ENCODE assay signal across 33 cellular contexts in the genomic region with DNA sequence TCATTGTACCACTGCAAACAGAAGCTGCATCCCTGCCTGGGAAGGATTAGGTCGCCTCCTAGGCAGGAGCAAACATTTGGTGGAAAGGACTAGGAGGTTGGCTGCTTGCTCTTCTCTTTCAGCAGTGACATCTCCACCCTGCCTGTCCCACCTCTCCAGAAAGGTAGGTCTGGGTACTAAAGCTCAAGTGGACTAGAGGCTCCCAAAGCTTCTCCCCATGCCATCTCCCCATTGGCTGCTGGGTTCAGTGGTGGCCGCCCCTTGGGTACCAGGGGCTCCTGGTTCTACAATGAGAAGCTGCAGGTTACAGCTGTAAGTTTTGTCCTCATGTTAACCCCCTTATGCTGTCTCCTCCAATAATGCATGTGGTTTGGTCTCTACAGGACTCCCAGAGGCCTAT.
"Had no signal": no experiment of that assay in that cellular context is flagged by ENCODE, and none has a peak within 500 bp of the region (broad histone marks: within the 10 kb centered on the region; RNA-seq: fewer than 3 reads in every experiment).

No MANE protein-coding gene starts in this region.

- H3K4me3 Mint-ChIP-seq: activated B cell treated with CpG ODN at 0.5 μM for 24 hours; activated CD4-positive, alpha-beta memory T cell treated with anti-CD3 and anti-CD28 coated beads for 36 hours; activated CD4-positive, alpha-beta T cell treated with anti-CD3 and anti-CD28 coated beads, Interleukin-2, amount 10 ng/mL, durations not matched to agents 24 days and 14 days; activated CD8-positive, alpha-beta memory T cell treated with anti-CD3 and anti-CD28 coated beads, Interleukin-2, amount 10 ng/mL, durations not matched to agents 7 days and 5 days; activated CD8-positive, alpha-beta T cell treated with anti-CD3 and anti-CD28 coated beads, Interleukin-2, amount 10 ng/mL, durations not matched to agents 7 days and 5 days; activated naive CD4-positive, alpha-beta T cell treated with anti-CD3 and anti-CD28 coated beads, Interleukin-2, amount 10 ng/mL, durations not matched to agents 7 days and 5 days; activated naive CD4-positive, alpha-beta T cell treated with anti-CD3 and anti-CD28 coated beads, Interleukin-2, amount 50 U/mL, for 24 hours; activated naive CD8-positive, alpha-beta T cell; activated naive CD8-positive, alpha-beta T cell treated with anti-CD3 and anti-CD28 coated beads, Interleukin-2, amount 10 ng/mL, durations not matched to agents 7 days and 5 days; activated naive CD8-positive, alpha-beta T cell treated with anti-CD3 and anti-CD28 coated beads, Interleukin-2, amount 50 U/mL, for 24 hours; activated T-cell treated with anti-CD3 and anti-CD28 coated beads, Interleukin-2, amount 50 U/mL, for 24 hours; brain; T-helper 1 cell treated with Interleukin-12 subunit alpha and Interleukin-12 subunit beta and Interleukin-4 antibody, amounts not matched to agents 30 μg/mL and 1 μg/mL, for 36 hours; T-helper 2 cell treated with Interferon-gamma antibody and Interleukin-4, amounts not matched to agents 5 μg/mL and 100 μg/mL, for 36 hours had no signal

- H3K4me3 ChIP-seq: ascending aorta, cardiac muscle cell had no signal

- H3K36me3 ChIP-seq: ascending aorta, cardiac muscle cell had no signal

- H3K4me1 Mint-ChIP-seq: activated B cell treated with CpG ODN at 0.5 μM for 24 hours; activated CD4-positive, alpha-beta T cell treated with anti-CD3 and anti-CD28 coated beads, Interleukin-2, amount 10 ng/mL, durations not matched to agents 24 days and 14 days; activated CD8-positive, alpha-beta memory T cell treated with anti-CD3 and anti-CD28 coated beads, Interleukin-2, amount 10 ng/mL, durations not matched to agents 7 days and 5 days; activated naive CD4-positive, alpha-beta T cell treated with anti-CD3 and anti-CD28 coated beads, Interleukin-2, amount 10 ng/mL, durations not matched to agents 7 days and 5 days; activated naive CD4-positive, alpha-beta T cell treated with anti-CD3 and anti-CD28 coated beads, Interleukin-2, amount 50 U/mL, for 24 hours; activated naive CD8-positive, alpha-beta T cell treated with anti-CD3 and anti-CD28 coated beads, Interleukin-2, amount 10 ng/mL, durations not matched to agents 7 days and 5 days; activated naive CD8-positive, alpha-beta T cell treated with anti-CD3 and anti-CD28 coated beads, Interleukin-2, amount 50 U/mL, for 24 hours had no signal

- H3K4me1 ChIP-seq: ascending aorta had no signal

- H3K27me3 Mint-ChIP-seq: activated B cell treated with CpG ODN at 0.5 μM for 24 hours; activated CD4-positive, alpha-beta memory T cell treated with anti-CD3 and anti-CD28 coated beads for 36 hours; activated CD4-positive, alpha-beta T cell treated with anti-CD3 and anti-CD28 coated beads, Interleukin-2, amount 10 ng/mL, durations not matched to agents 24 days and 14 days; activated CD8-positive, alpha-beta memory T cell treated with anti-CD3 and anti-CD28 coated beads, Interleukin-2, amount 10 ng/mL, durations not matched to agents 7 days and 5 days; activated naive CD4-positive, alpha-beta T cell treated with anti-CD3 and anti-CD28 coated beads, Interleukin-2, amount 10 ng/mL, durations not matched to agents 7 days and 5 days; activated naive CD4-positive, alpha-beta T cell treated with anti-CD3 and anti-CD28 coated beads, Interleukin-2, amount 50 U/mL, for 24 hours; activated naive CD8-positive, alpha-beta T cell; activated naive CD8-positive, alpha-beta T cell treated with anti-CD3 and anti-CD28 coated beads, Interleukin-2, amount 50 U/mL, for 24 hours; activated T-cell treated with anti-CD3 and anti-CD28 coated beads, Interleukin-2, amount 50 U/mL, for 24 hours had no signal

- DNase-seq: activated B cell treated with CpG ODN at 0.5 μM for 24 hours; activated CD4-positive, alpha-beta memory T cell treated with anti-CD3 and anti-CD28 coated beads for 36 hours; activated CD4-positive, alpha-beta T cell treated with anti-CD3 and anti-CD28 coated beads for 4 hours; activated CD4-positive, alpha-beta T cell treated with anti-CD3 and anti-CD28 coated beads, Interleukin-2, amount 10 ng/mL, durations not matched to agents 24 days and 14 days; activated CD4-positive, alpha-beta T cell treated with anti-CD3 and anti-CD28 coated beads, Interleukin-2, amount 50 U/mL, for 1 hour; activated CD4-positive, alpha-beta T cell treated with anti-CD3 and anti-CD28 coated beads, Interleukin-2, amount 50 U/mL, for 4 hours; activated CD4-positive, CD25-positive, alpha-beta regulatory T cell treated with anti-CD3 and anti-CD28 coated beads, Interleukin-2, amount 50 U/mL, for 72 hours; activated CD8-positive, alpha-beta memory T cell treated with anti-CD3 and anti-CD28 coated beads for 24 hours; activated CD8-positive, alpha-beta memory T cell treated with anti-CD3 and anti-CD28 coated beads, Interleukin-2, amount 10 ng/mL, durations not matched to agents 7 days and 5 days; activated CD8-positive, alpha-beta T cell treated with anti-CD3 and anti-CD28 coated beads, Interleukin-2, amount 10 ng/mL, durations not matched to agents 7 days and 5 days; activated effector memory CD4-positive, alpha-beta T cell treated with Interleukin-2 at 50 U/mL for 16 hours; activated gamma-delta T cell; activated naive CD4-positive, alpha-beta T cell treated with anti-CD3 and anti-CD28 coated beads, Interleukin-2, amount 10 ng/mL, durations not matched to agents 7 days and 5 days; activated naive CD4-positive, alpha-beta T cell treated with Interleukin-2 at 50 U/mL for 16 hours; activated naive CD8-positive, alpha-beta T cell treated with anti-CD3 and anti-CD28 coated beads, Interleukin-2, amount 10 ng/mL, durations not matched to agents 7 days and 5 days; activated naive CD8-positive, alpha-beta T cell treated with anti-CD3 and anti-CD28 coated beads, Interleukin-2, amount 50 U/mL, for 24 hours; activated T-cell treated with anti-CD3 and anti-CD28 coated beads, Interleukin-2, amount 50 U/mL, for 24 hours; activated T-cell treated with anti-CD3 and anti-CD28 coated beads, Interleukin-2, amount 50 U/mL, for 48 hours; amygdala; anterior cingulate cortex; central memory CD4-positive, alpha-beta T cell; T-helper 1 cell; T-helper 2 cell; T-helper 9 cell had no signal

- H3K27ac Mint-ChIP-seq: activated B cell treated with CpG ODN at 0.5 μM for 24 hours; activated CD4-positive, alpha-beta memory T cell treated with anti-CD3 and anti-CD28 coated beads for 36 hours; activated CD4-positive, alpha-beta T cell treated with anti-CD3 and anti-CD28 coated beads, Interleukin-2, amount 10 ng/mL, durations not matched to agents 24 days and 14 days; activated CD8-positive, alpha-beta memory T cell treated with anti-CD3 and anti-CD28 coated beads, Interleukin-2, amount 10 ng/mL, durations not matched to agents 7 days and 5 days; activated CD8-positive, alpha-beta T cell treated with anti-CD3 and anti-CD28 coated beads, Interleukin-2, amount 10 ng/mL, durations not matched to agents 7 days and 5 days; activated naive CD4-positive, alpha-beta T cell treated with anti-CD3 and anti-CD28 coated beads, Interleukin-2, amount 10 ng/mL, durations not matched to agents 7 days and 5 days; activated naive CD4-positive, alpha-beta T cell treated with anti-CD3 and anti-CD28 coated beads, Interleukin-2, amount 50 U/mL, for 24 hours; activated naive CD8-positive, alpha-beta T cell; activated naive CD8-positive, alpha-beta T cell treated with anti-CD3 and anti-CD28 coated beads, Interleukin-2, amount 10 ng/mL, durations not matched to agents 7 days and 5 days; activated naive CD8-positive, alpha-beta T cell treated with anti-CD3 and anti-CD28 coated beads, Interleukin-2, amount 50 U/mL, for 24 hours; activated T-cell treated with anti-CD3 and anti-CD28 coated beads, Interleukin-2, amount 50 U/mL, for 24 hours; activated T-helper 2 cell treated with anti-CD3 and anti-CD28 coated beads, Interferon-gamma antibody, Interleukin-2, Interleukin-4, amounts not matched to agents 10 μg/mL and 5 μg/mL and 100 μg/mL, durations not matched to agents 14 hours and 24 hours and 36 hours; T-helper 1 cell treated with Interleukin-12 subunit alpha and Interleukin-12 subunit beta and Interleukin-4 antibody, amounts not matched to agents 30 μg/mL and 1 μg/mL, for 36 hours; T-helper 2 cell treated with Interferon-gamma antibody and Interleukin-4, amounts not matched to agents 5 μg/mL and 100 μg/mL, for 36 hours had no signal

- H3K27me3 ChIP-seq: ascending aorta, cardiac muscle cell had no signal

- ATAC-seq: activated CD8-positive, alpha-beta memory T cell treated with anti-CD3 and anti-CD28 coated beads, Interleukin-2, amount 10 ng/mL, durations not matched to agents 7 days and 5 days; activated CD8-positive, alpha-beta T cell treated with anti-CD3 and anti-CD28 coated beads, Interleukin-2, amount 10 ng/mL, durations not matched to agents 7 days and 5 days; activated naive CD8-positive, alpha-beta T cell treated with anti-CD3 and anti-CD28 coated beads, Interleukin-2, amount 50 U/mL, for 24 hours had no signal

- H3K9me3 ChIP-seq: ascending aorta had no signal

- H3K9me3 Mint-ChIP-seq: activated B cell treated with CpG ODN at 0.5 μM for 24 hours; activated CD4-positive, alpha-beta memory T cell treated with anti-CD3 and anti-CD28 coated beads for 36 hours; activated CD4-positive, alpha-beta T cell treated with anti-CD3 and anti-CD28 coated beads, Interleukin-2, amount 10 ng/mL, durations not matched to agents 24 days and 14 days; activated naive CD4-positive, alpha-beta T cell treated with anti-CD3 and anti-CD28 coated beads, Interleukin-2, amount 10 ng/mL, durations not matched to agents 7 days and 5 days; activated naive CD4-positive, alpha-beta T cell treated with anti-CD3 and anti-CD28 coated beads, Interleukin-2, amount 50 U/mL, for 24 hours; activated naive CD8-positive, alpha-beta T cell treated with anti-CD3 and anti-CD28 coated beads, Interleukin-2, amount 10 ng/mL, durations not matched to agents 7 days and 5 days; activated naive CD8-positive, alpha-beta T cell treated with anti-CD3 and anti-CD28 coated beads, Interleukin-2, amount 50 U/mL, for 24 hours; activated T-cell treated with anti-CD3 and anti-CD28 coated beads, Interleukin-2, amount 50 U/mL, for 24 hours; activated T-helper 2 cell treated with anti-CD3 and anti-CD28 coated beads, Interferon-gamma antibody, Interleukin-2, Interleukin-4, amounts not matched to agents 10 μg/mL and 5 μg/mL and 100 μg/mL, durations not matched to agents 14 hours and 24 hours and 36 hours; T-helper 1 cell treated with Interleukin-12 subunit alpha and Interleukin-12 subunit beta and Interleukin-4 antibody, amounts not matched to agents 30 μg/mL and 1 μg/mL, for 36 hours had no signal

- H3K36me3 Mint-ChIP-seq: activated CD4-positive, alpha-beta memory T cell treated with anti-CD3 and anti-CD28 coated beads for 36 hours; activated CD8-positive, alpha-beta memory T cell treated with anti-CD3 and anti-CD28 coated beads, Interleukin-2, amount 10 ng/mL, durations not matched to agents 7 days and 5 days; activated naive CD4-positive, alpha-beta T cell treated with anti-CD3 and anti-CD28 coated beads, Interleukin-2, amount 10 ng/mL, durations not matched to agents 7 days and 5 days; activated naive CD4-positive, alpha-beta T cell treated with anti-CD3 and anti-CD28 coated beads, Interleukin-2, amount 50 U/mL, for 24 hours; activated naive CD8-positive, alpha-beta T cell; activated naive CD8-positive, alpha-beta T cell treated with anti-CD3 and anti-CD28 coated beads, Interleukin-2, amount 10 ng/mL, durations not matched to agents 7 days and 5 days had no signal

- H3K27ac ChIP-seq: ascending aorta, cardiac muscle cell, VCaP had no signal
